ENCODE assay signal across 3 cellular contexts in the genomic region with DNA sequence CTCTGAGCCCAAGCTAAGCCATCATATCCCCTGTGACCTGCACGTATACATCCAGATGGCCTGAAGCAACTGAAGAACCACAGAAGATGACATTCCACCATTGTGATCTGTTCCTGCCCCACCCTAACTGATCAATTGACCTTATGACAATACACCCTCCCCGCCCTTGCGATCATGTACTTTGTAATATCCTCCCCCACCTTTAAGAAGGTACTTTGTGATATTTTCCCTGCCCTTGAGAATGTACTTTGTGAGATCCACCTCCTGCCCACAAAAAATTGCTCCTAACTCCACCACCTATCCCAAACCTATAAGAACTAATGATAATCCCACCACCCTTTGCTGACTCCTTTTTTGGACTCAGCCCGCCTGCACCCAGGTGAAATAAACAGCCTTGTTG. TPM values are rescaled to one million over a fixed set of nuclear protein-coding genes. Genes with fewer than 3 reads are reported as not detected.
"Had no signal": no experiment of that assay in that cellular context is flagged by ENCODE, and none has a peak within 500 bp of the region (broad histone marks: within the 10 kb centered on the region; RNA-seq: fewer than 3 reads in every experiment).

No MANE protein-coding gene starts in this region.

RNA-seq across cellular contexts. Expression of gene B3GNT7, which starts 34.9 kb away (rescaled TPM):
- total RNA-seq: LHCN-M2, MCF 10A, NCI-H460 had no signal
